8 cellular contexts compared by ENCODE assay signal in the genomic region with DNA sequence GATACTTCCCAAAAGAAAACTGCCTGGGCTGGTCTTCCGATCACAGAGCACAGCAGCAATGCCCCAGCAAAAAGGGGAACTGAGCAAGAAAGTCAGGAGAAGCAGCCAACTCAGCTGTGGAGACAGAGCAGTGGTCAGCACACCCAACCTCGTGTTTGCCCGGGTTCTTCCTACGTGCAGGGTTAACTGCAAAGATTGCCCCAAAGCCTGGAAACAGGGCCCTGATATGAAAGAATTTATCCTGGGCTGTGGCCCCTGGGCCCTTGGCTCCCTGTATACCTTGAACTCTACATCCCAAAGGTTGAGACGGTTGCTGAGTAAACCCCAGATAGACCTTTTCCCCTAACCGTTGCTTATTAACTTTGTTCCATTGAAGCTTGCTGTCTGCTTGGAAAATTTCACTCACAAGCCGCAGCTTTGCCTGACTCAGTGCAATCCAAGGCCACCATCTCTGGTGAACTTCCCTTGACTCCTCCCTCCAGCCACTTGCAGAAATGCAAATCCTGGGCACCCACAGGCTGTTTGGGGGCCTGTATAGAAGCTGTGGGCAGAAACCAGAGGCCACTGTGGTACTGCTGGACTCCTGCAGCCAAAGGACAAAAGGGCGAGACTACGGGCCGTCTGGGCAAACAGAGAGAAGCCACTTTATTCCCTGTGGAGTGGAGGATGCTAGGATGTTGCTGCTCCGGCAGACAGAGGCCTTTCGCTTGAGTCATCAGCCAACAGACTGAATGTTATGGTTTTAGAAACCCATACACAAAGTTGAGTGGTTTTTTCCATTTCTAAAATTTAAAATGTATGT. TPM values are rescaled to one million over a fixed set of nuclear protein-coding genes. Genes with fewer than 3 reads are reported as not detected.
DNase-seq lines count a peak whose midpoint lies in the region; ATAC-seq and TF ChIP-seq lines count a peak whose summit lies in the region.

No MANE protein-coding gene starts in this region.

- ATAC-seq in HG02885 (IDR thresholded peaks at IDR 0.05; ENCODE audit: poor library complexity, unreplicated experiment) (peak; percentile 78), PC-3 (peak; percentile 80), HG02970 (IDR thresholded peaks at IDR 0.05; ENCODE audit: low FRiP score, unreplicated experiment) (no peak)

- BruUV-seq in PC-3 (replicated peaks; lab: Mats Ljungman, UMichigan): no TSS peak

- H3K27me3 ChIP-seq in PC-3 (ENCODE audit: low read length) (no peaks in the 10 kb centered on the region), esophagus squamous epithelium (no peaks in the 10 kb centered on the region)

- peak overlapping the region; percentile 42 for H3K27ac Mint-ChIP-seq in T-helper 2 cell treated with Interferon-gamma antibody and Interleukin-4, amounts not matched to agents 5 μg/mL and 100 μg/mL, for 36 hours

- H3K27me3 Mint-ChIP-seq in T-helper 2 cell treated with Interferon-gamma antibody and Interleukin-4, amounts not matched to agents 5 μg/mL and 100 μg/mL, for 36 hours (ENCODE audit: low read depth): no peaks in the 10 kb centered on the region

- DNase-seq in T-helper 2 cell treated with Interferon-gamma antibody and Interleukin-4, amounts not matched to agents 5 μg/mL and 100 μg/mL, for 36 hours (ENCODE audit: low spot score): peak; percentile 73
- DNase-seq in T-helper 2 cell: no peak
- peak; percentile 62 for DNase-seq in PC-3
- DNase-seq in esophagus squamous epithelium (lab: John Stamatoyannopoulos, UW): no peak
- DNase-seq in renal cortical epithelial cell (ENCODE audit: low read depth): peak; percentile 96
- no peak for DNase-seq in effector CD4-positive, alpha-beta T cell

- no peaks in the 10 kb centered on the region for H3F3A ChIP-seq in PC-3 (ENCODE audit: low read length, unreplicated experiment)

- H3K9me3 ChIP-seq in PC-3 (ENCODE audit: low read length): no peaks in the 10 kb centered on the region
- H3K9me3 ChIP-seq in esophagus squamous epithelium: no peaks in the 10 kb centered on the region

- H3K4me1 ChIP-seq in PC-3 (ENCODE audit: insufficient read depth, low read length): peaks cover 30% of the 10 kb centered on the region
- H3K4me1 ChIP-seq in esophagus squamous epithelium: peaks cover 18 to 94% (median 48%) of the 10 kb centered on the region in 3 donors

- H4K20me1 ChIP-seq in PC-3 (ENCODE audit: low read length): no peaks in the 10 kb centered on the region

- peak overlapping the region; percentile 21; the same call in 1 of the 2 replicates for H3K4me2 ChIP-seq in PC-3 (ENCODE audit: low read length)

- no peaks in the 10 kb centered on the region for H3K79me2 ChIP-seq in PC-3 (ENCODE audit: low read length)

- no peak overlapping the region for H2AFZ ChIP-seq in PC-3 (ENCODE audit: low read length)

- intact Hi-C loops in PC-3 (cut with micrococcal nuclease): loop anchor here (5.0 kb wide), 1 partner anchor 112 kb away; no protein-coding TSS in a partner anchor
- intact Hi-C loops in esophagus squamous epithelium (cut with DNase I): no loop called here

- H3K36me3 ChIP-seq in PC-3 (ENCODE audit: low read depth, low read length): no peaks in the 10 kb centered on the region
- H3K36me3 ChIP-seq in esophagus squamous epithelium: peaks cover 0 to 8% (median 0%) of the 10 kb centered on the region in 3 donors

- no peak overlapping the region for H3K9ac ChIP-seq in PC-3 (ENCODE audit: low read length)

- H3K4me1 Mint-ChIP-seq in T-helper 2 cell treated with Interferon-gamma antibody and Interleukin-4, amounts not matched to agents 5 μg/mL and 100 μg/mL, for 36 hours (ENCODE audit: low read depth): peaks cover 27% of the 10 kb centered on the region

- H3K36me3 Mint-ChIP-seq in T-helper 2 cell treated with Interferon-gamma antibody and Interleukin-4, amounts not matched to agents 5 μg/mL and 100 μg/mL, for 36 hours (ENCODE audit: low read depth): peaks cover 21% of the 10 kb centered on the region

- WGBS in esophagus squamous epithelium, 2 donors: 51 to 64% methylated on average over 9 to 11 of the region's 12 CpGs

- H3K27ac ChIP-seq in PC-3 (ENCODE audit: low read length) (peak overlapping the region; percentile 49), esophagus squamous epithelium (peak overlapping the region; percentile 49 to 80 (median 60))

- POLR2A ChIA-PET in PC-3 (lab: Charles Lee; ENCODE audit: unreplicated experiment): no interaction called here

- CTCF ChIA-PET in PC-3 (lab: Charles Lee): no interaction called here

- no peak for TF ChIP-seq POLR2A in esophagus squamous epithelium (IDR thresholded peaks at IDR 0.05)

- no peak for TF ChIP-seq CTCF in PC-3 (conservative IDR thresholded peaks at IDR 0.05; ENCODE audit: low read depth, low read length)
- TF ChIP-seq CTCF in esophagus squamous epithelium (IDR thresholded peaks at IDR 0.05): no peak

- H3K4me3 ChIP-seq in PC-3 (ENCODE audit: low read length) (no peak overlapping the region), esophagus squamous epithelium (no peak overlapping the region)

- no peak overlapping the region for H3K4me3 Mint-ChIP-seq in T-helper 2 cell treated with Interferon-gamma antibody and Interleukin-4, amounts not matched to agents 5 μg/mL and 100 μg/mL, for 36 hours

- no peaks in the 10 kb centered on the region for H3K9me3 Mint-ChIP-seq in T-helper 2 cell treated with Interferon-gamma antibody and Interleukin-4, amounts not matched to agents 5 μg/mL and 100 μg/mL, for 36 hours

- H3K9me2 ChIP-seq in PC-3 (replicated peaks; ENCODE audit: low read length): no peaks in the 10 kb centered on the region

RNA-seq across cellular contexts. Expression of gene NRP2, which starts 18.2 kb away (rescaled TPM):
- total RNA-seq in PC-3 (2014; rRNA removed): 18.3 and 19.9 TPM in 2 replicates
- total RNA-seq in esophagus squamous epithelium: 10 to 100 TPM in 3 of 4 donors, 1 to 10 TPM in 1; 7.1 to 58.6 (median 21.4) TPM
- total RNA-seq in renal cortical epithelial cell: 38.9 and 39.1 TPM in 2 replicates

Comparison
In these comparisons a context has a peak if more than half of its experiments do, and no peak if none do; other contexts are left out.
1. DNase-seq: peak in T-helper 2 cell treated with Interferon-gamma antibody and Interleukin-4, amounts not matched to agents 5 μg/mL and 100 μg/mL, for 36 hours (single experiment), PC-3 (single experiment) and renal cortical epithelial cell (single experiment); none in T-helper 2 cell (0 of 5), esophagus squamous epithelium (single experiment) and effector CD4-positive, alpha-beta T cell (single experiment).